1 cellular context compared by ENCODE assay signal in the genomic region with DNA sequence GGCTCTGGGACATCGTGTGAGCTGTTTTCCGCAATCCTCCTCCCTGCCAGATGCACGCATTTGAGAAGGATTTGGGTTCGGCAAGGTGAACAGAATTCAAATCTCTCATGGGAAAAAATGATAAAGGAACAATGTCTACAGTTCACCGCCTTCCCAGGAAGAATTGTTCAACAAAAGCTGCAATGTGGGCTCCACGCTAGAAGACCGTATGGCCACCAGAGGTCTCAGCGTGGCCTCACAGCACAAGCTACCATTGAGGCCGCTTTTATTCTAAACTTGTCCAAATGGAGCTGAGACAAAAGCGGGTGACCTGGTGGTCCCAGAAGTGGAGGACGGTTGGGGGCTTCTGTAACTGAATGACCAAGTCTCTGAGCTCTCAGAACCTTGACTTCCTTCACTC.
TF ChIP-seq lines count a peak whose summit lies in the region.

No MANE protein-coding gene starts in this region.

TF ChIP-seq in HepG2, 621 proteins besides CTCF, POLR2A, EP300 and RAD21 (continued from another document):
- TF ChIP-seq EED (CRISPR knock-in tag; IDR thresholded peaks at IDR 0.05) (no peak), SMC3 (IDR thresholded peaks at IDR 0.05; ENCODE audit: low read length) (peak; percentile 72), ZFP1 (CRISPR knock-in tag; IDR thresholded peaks at IDR 0.05) (no peak), JDP2 (CRISPR knock-in tag; IDR thresholded peaks at IDR 0.05; ENCODE audit: borderline replicate concordance) (no peak), REPIN1 (CRISPR knock-in tag; IDR thresholded peaks at IDR 0.05; ENCODE audit: borderline replicate concordance, low read depth) (0 out of 2 replicates have a peak, but pooled peaks have one; percentile 33), STAG1 (CRISPR knock-in tag; IDR thresholded peaks at IDR 0.05) (peak; percentile 77)
